14 cellular contexts compared by ENCODE assay signal in genomic region chr1:97053275-97053674, GRCh38.
DNase-seq lines count a peak whose midpoint lies in the region; ATAC-seq, FAIRE-seq and TF ChIP-seq lines count a peak whose summit lies in the region.
"Had no signal": no experiment of that assay in that cellular context is flagged by ENCODE, and none has a peak within 500 bp of the region (broad histone marks: within the 10 kb centered on the region; RNA-seq: fewer than 3 reads in every experiment).

No MANE protein-coding gene starts in this region.

- no peak for FAIRE-seq in HepG2 (lab: Jason Lieb, UNC)
- peak; percentile 80 for FAIRE-seq in astrocyte (lab: Jason Lieb, UNC)
- FAIRE-seq: A549, GM19239 had no signal

- ATAC-seq in HepG2 (no peak), right lobe of liver (no peak), HG03025 (IDR thresholded peaks at IDR 0.05; ENCODE audit: low FRiP score, unreplicated experiment) (no peak)
- ATAC-seq: A549, HCT116 had no signal

- H3K27ac ChIP-seq in HepG2 (ENCODE audit: extremely low read length, insufficient read depth, low read length) (no peak overlapping the region), right lobe of liver (no peak overlapping the region), astrocyte (ENCODE audit: low read depth, low read length) (no peak overlapping the region), neural progenitor cell (no peak overlapping the region)
- H3K27ac ChIP-seq: A549, C4-2B had no signal

- H3K4me3 Mint-ChIP-seq in astrocyte (ENCODE audit: unreplicated experiment) (no peak overlapping the region), neural progenitor cell (no peak overlapping the region)
- H3K4me3 Mint-ChIP-seq: CD4-positive, alpha-beta memory T cell had no signal

- H3K4me1 Mint-ChIP-seq in astrocyte (ENCODE audit: low read depth, unreplicated experiment) (no peaks in the 10 kb centered on the region), neural progenitor cell (peaks cover 12% of the 10 kb centered on the region)
- H3K4me1 Mint-ChIP-seq: CD4-positive, alpha-beta memory T cell had no signal

- in situ Hi-C loops in HepG2 (cut with HindIII; ENCODE audit: extremely low pct_ligation_motif_present, low pct_unique_long_range_greater_than_20kb): no loop called here

- no TSS peak for BruUV-seq in HepG2 (replicated peaks; lab: Mats Ljungman, UMichigan)

- POLR2A ChIA-PET in HepG2 (lab: Yijun Ruan, JAX): no interaction called here

- DNase-seq in HepG2 (ENCODE audit: low spot score): no peak
- DNase-seq in right lobe of liver: no peak
- DNase-seq in astrocyte (ENCODE audit: low read depth): no peak
- DNase-seq in neural progenitor cell (ENCODE audit: low spot score): no peak
- no peak for DNase-seq in stimulated activated CD4-positive, alpha-beta T cell treated with anti-CD3 and anti-CD28 coated beads, Interleukin-1b, Interleukin-23, amount 100 ng/mL, for 48 hours
- DNase-seq: BE2C; CD4-positive, alpha-beta memory T cell; DND-41; GDM1 had no signal

- H3K27me3 Mint-ChIP-seq in astrocyte (ENCODE audit: low read depth, unreplicated experiment): no peaks in the 10 kb centered on the region
- H3K27me3 Mint-ChIP-seq in neural progenitor cell (ENCODE audit: insufficient read depth, low read depth): no peaks in the 10 kb centered on the region

- H3K9me3 ChIP-seq in HepG2 (ENCODE audit: low read length) (peaks cover 38% of the 10 kb centered on the region), right lobe of liver (no peaks in the 10 kb centered on the region), astrocyte (ENCODE audit: insufficient read depth, low read depth, low read length) (peaks cover 12% of the 10 kb centered on the region), neural progenitor cell (ENCODE audit: low read depth) (peaks cover 13% of the 10 kb centered on the region)

- H3K79me2 ChIP-seq in HepG2 (ENCODE audit: insufficient read depth, low read length) (no peaks in the 10 kb centered on the region), astrocyte (ENCODE audit: insufficient read depth, low read length) (no peaks in the 10 kb centered on the region), neural progenitor cell (ENCODE audit: low read depth) (no peaks in the 10 kb centered on the region)

- WGBS in HepG2 (ENCODE audit: low lambda C conversion rate): 2% methylated on average over 2 of the region's 2 CpGs
- 62% methylated on average over 2 of the region's 2 CpGs for WGBS in right lobe of liver (ENCODE audit: insufficient coverage, low coverage, low lambda C conversion rate, missing lambda C conversion rate)

- H3K9ac ChIP-seq in HepG2 (ENCODE audit: insufficient read depth, low read depth, low read length): no peak overlapping the region
- H3K9ac ChIP-seq in astrocyte (ENCODE audit: low read length): no peak overlapping the region
- H3K9ac ChIP-seq in neural progenitor cell: no peak overlapping the region

- H3K27me3 ChIP-seq in HepG2 (ENCODE audit: control insufficient read depth in 1 of 2, insufficient read depth in 2 of 2, low read length in 2 of 2): no peaks in the 10 kb centered on the region
- H3K27me3 ChIP-seq in right lobe of liver: no peaks in the 10 kb centered on the region
- no peaks in the 10 kb centered on the region for H3K27me3 ChIP-seq in astrocyte (ENCODE audit: insufficient read depth, low read length)
- no peaks in the 10 kb centered on the region for H3K27me3 ChIP-seq in neural progenitor cell
- H3K27me3 ChIP-seq: BE2C had no signal

- H4K20me1 ChIP-seq in HepG2 (ENCODE audit: insufficient read depth, low read length): no peaks in the 10 kb centered on the region
- H4K20me1 ChIP-seq in astrocyte (ENCODE audit: insufficient read depth, low read length): no peaks in the 10 kb centered on the region
- H4K20me1 ChIP-seq in neural progenitor cell (ENCODE audit: low read depth): no peaks in the 10 kb centered on the region

- CTCF ChIA-PET in HepG2 (lab: Yijun Ruan, JAX; ENCODE audit: low intra/inter-chr PET ratio, low total read pairs): no interaction called here

- H3K4me3 ChIP-seq in HepG2 (replicated peaks in 1 of 3; ENCODE audit: insufficient read depth in 1 of 3, low read depth in 2 of 3, low read length in 3 of 3): no peak overlapping the region
- no peak overlapping the region for H3K4me3 ChIP-seq in right lobe of liver
- H3K4me3 ChIP-seq in astrocyte (ENCODE audit: insufficient read depth, low read depth, low read length): no peak overlapping the region
- no peak overlapping the region for H3K4me3 ChIP-seq in neural progenitor cell
- H3K4me3 ChIP-seq: A549 had no signal

- H3K4me2 ChIP-seq in HepG2 (ENCODE audit: low read depth, low read length) (no peak overlapping the region), astrocyte (ENCODE audit: low read length) (no peak overlapping the region), neural progenitor cell (peak overlapping the region; percentile 63)
- H3K4me2 ChIP-seq: A549 had no signal

- intact Hi-C loops in HepG2 (cut with micrococcal nuclease; ENCODE audit: unreplicated experiment) (no loop called here), right lobe of liver (cut with DNase I) (no loop called here)

- H3K9me3 Mint-ChIP-seq in astrocyte (ENCODE audit: unreplicated experiment): peaks cover 4% of the 10 kb centered on the region
- peaks cover 29% of the 10 kb centered on the region for H3K9me3 Mint-ChIP-seq in neural progenitor cell

- H3K4me1 ChIP-seq in HepG2 (ENCODE audit: insufficient read depth, low read length) (no peaks in the 10 kb centered on the region), right lobe of liver (no peaks in the 10 kb centered on the region), astrocyte (ENCODE audit: insufficient read depth, low read length) (no peaks in the 10 kb centered on the region), neural progenitor cell (peaks cover 25% of the 10 kb centered on the region)
- H3K4me1 ChIP-seq: A549, BE2C had no signal

- no peak for TF ChIP-seq EP300 in HepG2 (IDR thresholded peaks at IDR 0.05; ENCODE audit: low read depth in 2 of 2, low read length in 2 of 2)
- TF ChIP-seq EP300 in HepG2 (CRISPR knock-in tag; IDR thresholded peaks at IDR 0.05; ENCODE audit: borderline replicate concordance): no peak

- TF ChIP-seq POLR2A in HepG2 (IDR thresholded peaks at IDR 0.05; ENCODE audit: insufficient read depth in 1 of 2, low read depth in 2 of 2, low read length in 2 of 2) (no peak), right lobe of liver (IDR thresholded peaks at IDR 0.05) (no peak)

- peaks cover 6% of the 10 kb centered on the region for H3F3A ChIP-seq in neural progenitor cell (ENCODE audit: low read depth)

- TF ChIP-seq RAD21 in HepG2 (CRISPR knock-in tag; IDR thresholded peaks at IDR 0.05): no peak

- no peaks in the 10 kb centered on the region for H3K36me3 Mint-ChIP-seq in astrocyte (ENCODE audit: low read depth, unreplicated experiment)
- H3K36me3 Mint-ChIP-seq in neural progenitor cell: peaks cover 8% of the 10 kb centered on the region
- H3K36me3 Mint-ChIP-seq: CD4-positive, alpha-beta memory T cell had no signal

- H3K27ac Mint-ChIP-seq in astrocyte (ENCODE audit: unreplicated experiment) (no peak overlapping the region), neural progenitor cell (peak overlapping the region; percentile 15)
- H3K27ac Mint-ChIP-seq: CD4-positive, alpha-beta memory T cell had no signal

- no peak for TF ChIP-seq CTCF in HepG2 (CRISPR knock-in tag; IDR thresholded peaks at IDR 0.05)
- no peak for TF ChIP-seq CTCF in right lobe of liver (IDR thresholded peaks at IDR 0.05)
- TF ChIP-seq CTCF in astrocyte (IDR thresholded peaks at IDR 0.05; ENCODE audit: insufficient read depth, low read depth, low read length): no peak
- no peak for TF ChIP-seq CTCF in neural progenitor cell (IDR thresholded peaks at IDR 0.05)

- H3K36me3 ChIP-seq in HepG2 (replicated peaks in 1 of 2; ENCODE audit: control insufficient read depth in 1 of 2, insufficient read depth in 2 of 2, low read length in 2 of 2): no peaks in the 10 kb centered on the region
- no peaks in the 10 kb centered on the region for H3K36me3 ChIP-seq in right lobe of liver
- no peaks in the 10 kb centered on the region for H3K36me3 ChIP-seq in astrocyte (ENCODE audit: insufficient read depth, low read length)
- no peaks in the 10 kb centered on the region for H3K36me3 ChIP-seq in neural progenitor cell
- H3K36me3 ChIP-seq: BE2C had no signal

- H2AFZ ChIP-seq in HepG2 (ENCODE audit: low read length): no peak overlapping the region
- H2AFZ ChIP-seq in astrocyte (ENCODE audit: low read depth, low read length): no peak overlapping the region
- no peak overlapping the region for H2AFZ ChIP-seq in neural progenitor cell (replicated peaks)

TF ChIP-seq in HepG2, 621 proteins besides CTCF, POLR2A, EP300 and RAD21:
- TF ChIP-seq ZBTB4 (CRISPR knock-in tag; IDR thresholded peaks at IDR 0.05; ENCODE audit: borderline replicate concordance) (no peak), RFX1 (IDR thresholded peaks at IDR 0.05) (peak; percentile 53; the same call in 1 of the 2 replicates)
